9 cellular contexts compared by ENCODE assay signal in genomic region chr2:15058015-15058414, GRCh38.
DNase-seq lines count a peak whose midpoint lies in the region; ATAC-seq and TF ChIP-seq lines count a peak whose summit lies in the region.
"Had no signal": no experiment of that assay in that cellular context is flagged by ENCODE, and none has a peak within 500 bp of the region (broad histone marks: within the 10 kb centered on the region; RNA-seq: fewer than 3 reads in every experiment).

No MANE protein-coding gene starts in this region.

- no peak overlapping the region for H3K4me2 ChIP-seq in OCI-LY3 (ENCODE audit: low read length)

- no peaks in the 10 kb centered on the region for H3K36me3 ChIP-seq in OCI-LY3 (replicated peaks; ENCODE audit: low read depth, low read length)

- H4K20me1 ChIP-seq in OCI-LY3 (ENCODE audit: insufficient read depth, low read length): no peaks in the 10 kb centered on the region

- ATAC-seq in GM21619 (IDR thresholded peaks at IDR 0.05; ENCODE audit: unreplicated experiment): peak; percentile 73

- H3K4me3 ChIP-seq in OCI-LY3 (ENCODE audit: low read length): no peak overlapping the region
- H3K4me3 ChIP-seq: SK-N-MC had no signal

- no peaks in the 10 kb centered on the region; the same call in 1 of the 2 replicates for H3K27me3 ChIP-seq in OCI-LY3 (ENCODE audit: low read depth, low read length)

- H3K79me2 ChIP-seq in OCI-LY3 (ENCODE audit: low read length): no peaks in the 10 kb centered on the region

- no peak overlapping the region for H3K9ac ChIP-seq in OCI-LY3 (ENCODE audit: low read length)

- DNase-seq in DMS 273 (lab: John Stamatoyannopoulos, UW; ENCODE audit: unreplicated experiment) (peak; percentile 55), DMS 273 treated with DMSO at 0.1 percent for 48 hours (lab: John Stamatoyannopoulos, UW) (no peak), iPS-NIHi7 (ENCODE audit: extremely low spot score) (peak; percentile 37), NOMO-1 treated with dmso at 0.1 percent for 144 hours (lab: John Stamatoyannopoulos, UW; ENCODE audit: unreplicated experiment) (no peak), ureter (ENCODE audit: low spot score) (no peak), glomerular visceral epithelial cell (ENCODE audit: extremely low spot score) (no peak)

- H3K27ac ChIP-seq in OCI-LY3 (ENCODE audit: low read length): no peak overlapping the region
- H3K27ac ChIP-seq: SK-N-MC had no signal

- H2AFZ ChIP-seq in OCI-LY3 (ENCODE audit: low read depth, low read length): no peak overlapping the region

- H3K9me3 ChIP-seq in OCI-LY3 (ENCODE audit: insufficient read depth, low read length): no peaks in the 10 kb centered on the region

- peak; percentile 50 for TF ChIP-seq CTCF in OCI-LY3 (IDR thresholded peaks at IDR 0.05; ENCODE audit: low read depth, low read length)

- no peaks in the 10 kb centered on the region for H3K4me1 ChIP-seq in OCI-LY3 (ENCODE audit: low read length)

Comparison
In these comparisons a context has a peak if more than half of its experiments do, and no peak if none do; other contexts are left out.
1. DNase-seq: peak in DMS 273 (single experiment) and iPS-NIHi7 (single experiment); none in DMS 273 treated with DMSO at 0.1 percent for 48 hours (single experiment), NOMO-1 treated with dmso at 0.1 percent for 144 hours (single experiment), ureter (single experiment) and glomerular visceral epithelial cell (single experiment).